26 cellular contexts compared by ENCODE assay signal in genomic region chr2:218988164-218988563, GRCh38. TPM values are rescaled to one million over a fixed set of nuclear protein-coding genes. Genes with fewer than 3 reads are reported as not detected.
"Had no signal": no experiment of that assay in that cellular context is flagged by ENCODE, and none has a peak within 500 bp of the region (broad histone marks: within the 10 kb centered on the region; RNA-seq: fewer than 3 reads in every experiment).

No MANE protein-coding gene starts in this region.

- DNase-seq: IMR-90, Karpas-422, KG1, MG63, NCI-H1092, NCI-H1105 treated with DMSO at 0.1 percent for 48 hours, NCI-H1417 treated with DMSO at 0.1 percent for 48 hours, NCI-H146, NCI-H1694 treated with DMSO at 0.1 percent for 48 hours, NCI-H2029, NCI-H2081 treated with DMSO at 0.1 percent for 48 hours, NCI-H2171, NCI-H226, NCI-H446, NCI-H510A, NCI-H524 treated with DMSO at 0.1 percent for 48 hours, NCI-H69, NCI-H774, PC-3, SHP77, SW 1271 had no signal

- H3K36me3 ChIP-seq: MG63 had no signal

- H3K9me3 ChIP-seq: MG63, SK-N-SH had no signal

- H3K27ac ChIP-seq: RWPE1 had no signal

- H3K4me3 ChIP-seq: MG63 had no signal

- H3K4me2 ChIP-seq: SK-N-SH had no signal

RNA-seq across cellular contexts. Expression of gene FEV, which starts 3.2 kb away (rescaled TPM):
- total RNA-seq: HT-29, IMR-90, OCI-LY7, SK-MEL-5 had no signal

RNA-seq across cellular contexts. Expression of gene CRYBA2, which starts 5.1 kb away (rescaled TPM):
- total RNA-seq: HT-29, IMR-90, OCI-LY7, SK-MEL-5 had no signal

RNA-seq across cellular contexts. Expression of gene CDK5R2, which starts 28.7 kb away (rescaled TPM):
- total RNA-seq: HT-29, IMR-90 had no signal

RNA-seq across cellular contexts. Expression of gene CFAP65, which starts 53.2 kb away (rescaled TPM):
- total RNA-seq: HT-29, IMR-90, OCI-LY7 had no signal
